In the genomic region with DNA sequence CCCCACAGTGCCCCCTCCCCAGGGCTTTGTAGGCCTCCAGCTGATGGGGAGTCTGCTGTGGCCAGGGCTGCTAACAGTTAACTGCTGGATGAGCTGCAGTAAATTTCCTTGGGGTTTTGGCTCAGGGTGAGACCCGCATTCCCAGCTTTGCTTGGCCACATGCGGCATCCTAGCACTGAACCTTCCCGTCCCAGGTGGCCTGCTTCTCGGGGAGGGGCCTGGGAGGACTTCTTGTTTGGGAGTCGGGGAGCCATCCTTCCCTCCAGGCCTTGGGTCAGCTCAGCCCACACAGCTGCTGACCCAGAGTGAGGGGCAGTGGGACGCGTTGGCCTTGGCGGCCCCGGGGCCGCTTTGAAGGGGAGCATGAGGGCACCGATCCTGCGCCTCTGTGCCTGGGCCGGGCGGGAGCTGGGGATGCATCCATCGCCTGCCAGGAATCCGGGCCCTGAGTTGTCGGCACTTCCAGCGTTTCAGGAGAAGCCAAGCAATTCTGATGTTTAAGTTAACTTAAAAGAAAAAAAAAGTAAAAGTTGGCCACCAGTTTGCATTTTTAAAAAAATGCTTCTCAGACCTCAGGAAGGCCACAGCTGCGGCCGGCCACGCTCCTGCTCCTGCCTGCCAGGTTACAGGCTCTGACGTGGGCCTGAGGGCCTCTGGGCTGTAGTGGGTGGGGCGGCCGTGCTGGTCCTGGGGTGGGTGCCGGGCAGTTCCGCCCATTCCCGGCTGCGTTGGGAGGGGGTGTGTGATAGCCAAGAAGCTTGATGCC, we compare ENCODE assay signal across 18 cellular contexts. TPM values are rescaled to one million over a fixed set of nuclear protein-coding genes. Genes with fewer than 3 reads are reported as not detected.
DNase-seq lines count a peak whose midpoint lies in the region; ATAC-seq, FAIRE-seq and TF ChIP-seq lines count a peak whose summit lies in the region.
"Had no signal": no experiment of that assay in that cellular context is flagged by ENCODE, and none has a peak within 500 bp of the region (broad histone marks: within the 10 kb centered on the region; RNA-seq: fewer than 3 reads in every experiment).

No MANE protein-coding gene starts in this region.

- ATAC-seq in HepG2, result no peak
- no peak for ATAC-seq in right lobe of liver
- peak in 7 of 8 donors; percentile 34 to 75 (median 57) for ATAC-seq in heart right ventricle
- ATAC-seq: activated naive CD4-positive, alpha-beta T cell treated with anti-CD3 and anti-CD28 coated beads, Interleukin-2, amount 50 U/mL, for 72 hours; CD8-positive, alpha-beta T cell; foreskin keratinocyte had no signal

- H3K4me1 ChIP-seq in HepG2 (ENCODE audit: insufficient read depth, low read length) (peaks cover 42% of the 10 kb centered on the region), right lobe of liver (no peaks in the 10 kb centered on the region), heart right ventricle (peaks cover 0 to 46% (median 21%) of the 10 kb centered on the region in 9 donors), ovary (ENCODE audit: insufficient read depth) (peaks cover 9% of the 10 kb centered on the region)
- H3K4me1 ChIP-seq: foreskin keratinocyte, SJCRH30 had no signal

- intact Hi-C loops in HepG2 (cut with micrococcal nuclease; ENCODE audit: unreplicated experiment), result no loop called here
- intact Hi-C loops in right lobe of liver (cut with DNase I), result no loop called here
- intact Hi-C loops in heart right ventricle (cut with DNase I), result no loop called here
- intact Hi-C loops in ovary (cut with DNase I), result no loop called here

- FAIRE-seq in HepG2 (lab: Jason Lieb, UNC) (no peak), GM12891 (lab: Jason Lieb, UNC) (no peak)
- FAIRE-seq: A204.1 had no signal

- in situ Hi-C loops in HepG2 (cut with HindIII; ENCODE audit: extremely low pct_ligation_motif_present, low pct_unique_long_range_greater_than_20kb), result no loop called here

- H3K27me3 ChIP-seq in HepG2 (ENCODE audit: control insufficient read depth in 1 of 2, insufficient read depth in 2 of 2, low read length in 2 of 2) (no peaks in the 10 kb centered on the region), right lobe of liver (no peaks in the 10 kb centered on the region), heart right ventricle (no peaks in the 10 kb centered on the region), ovary (no peaks in the 10 kb centered on the region)
- H3K27me3 ChIP-seq: foreskin keratinocyte, SJCRH30 had no signal

- no peak overlapping the region for H2AFZ ChIP-seq in HepG2 (ENCODE audit: low read length)

- peaks cover 21% of the 10 kb centered on the region for H3K79me2 ChIP-seq in HepG2 (ENCODE audit: insufficient read depth, low read length)

- H3K4me3 ChIP-seq in HepG2 (replicated peaks in 1 of 3; ENCODE audit: insufficient read depth in 1 of 3, low read depth in 2 of 3, low read length in 3 of 3), result no peak overlapping the region
- no peak overlapping the region for H3K4me3 ChIP-seq in right lobe of liver
- no peak overlapping the region for H3K4me3 ChIP-seq in heart right ventricle
- no peak overlapping the region for H3K4me3 ChIP-seq in ovary
- H3K4me3 ChIP-seq: SJCRH30 had no signal

- H3K4me2 ChIP-seq in HepG2 (ENCODE audit: low read depth, low read length), result no peak overlapping the region

- H4K20me1 ChIP-seq in HepG2 (ENCODE audit: insufficient read depth, low read length), result no peaks in the 10 kb centered on the region

- no peak for TF ChIP-seq EP300 in HepG2 (IDR thresholded peaks at IDR 0.05; ENCODE audit: low read depth in 2 of 2, low read length in 2 of 2)
- no peak for TF ChIP-seq EP300 in HepG2 (CRISPR knock-in tag; IDR thresholded peaks at IDR 0.05; ENCODE audit: borderline replicate concordance)
- TF ChIP-seq EP300 in ovary (IDR thresholded peaks at IDR 0.05), result peak; percentile 40

- CTCF ChIA-PET in HepG2 (lab: Yijun Ruan, JAX; ENCODE audit: low intra/inter-chr PET ratio, low total read pairs), result no interaction called here

- no peaks in the 10 kb centered on the region for H3K9me3 ChIP-seq in HepG2 (ENCODE audit: low read length)
- no peaks in the 10 kb centered on the region for H3K9me3 ChIP-seq in right lobe of liver
- H3K9me3 ChIP-seq in heart right ventricle, result no peaks in the 10 kb centered on the region
- H3K9me3 ChIP-seq in ovary, result no peaks in the 10 kb centered on the region
- H3K9me3 ChIP-seq: SJCRH30 had no signal

- POLR2A ChIA-PET in HepG2 (lab: Yijun Ruan, JAX), result no interaction called here

- no peak for TF ChIP-seq POLR2A in HepG2 (IDR thresholded peaks at IDR 0.05; ENCODE audit: insufficient read depth in 1 of 2, low read depth in 2 of 2, low read length in 2 of 2)
- TF ChIP-seq POLR2A in right lobe of liver (IDR thresholded peaks at IDR 0.05), result no peak
- no peak for TF ChIP-seq POLR2A in ovary (IDR thresholded peaks at IDR 0.05)
- no peak for TF ChIP-seq POLR2A in GM12891 (IDR thresholded peaks at IDR 0.05; ENCODE audit: low read depth, low read length)

- no TSS peak for BruUV-seq in HepG2 (replicated peaks; lab: Mats Ljungman, UMichigan)

- no peak overlapping the region for H3K27ac ChIP-seq in HepG2 (ENCODE audit: extremely low read length, insufficient read depth, low read length)
- no peak overlapping the region for H3K27ac ChIP-seq in right lobe of liver
- peak overlapping the region in 1 of 10 donors; percentile 64 for H3K27ac ChIP-seq in heart right ventricle
- H3K27ac ChIP-seq in ovary, result peak overlapping the region; percentile 21 to 69
- H3K27ac ChIP-seq: foreskin keratinocyte, SJCRH30 had no signal

- no peak for TF ChIP-seq CTCF in HepG2 (CRISPR knock-in tag; IDR thresholded peaks at IDR 0.05)
- no peak for TF ChIP-seq CTCF in right lobe of liver (IDR thresholded peaks at IDR 0.05)
- TF ChIP-seq CTCF in heart right ventricle (IDR thresholded peaks at IDR 0.05), result no peak
- no peak for TF ChIP-seq CTCF in ovary (IDR thresholded peaks at IDR 0.05)

- WGBS in HepG2 (ENCODE audit: low lambda C conversion rate), result 97% methylated on average over 20 of the region's 28 CpGs
- 100% methylated on average over 2 of the region's 28 CpGs for WGBS in right lobe of liver (ENCODE audit: insufficient coverage, low coverage, low lambda C conversion rate, missing lambda C conversion rate)
- 78 to 79% methylated on average over 28 of the region's 28 CpGs for WGBS in heart right ventricle, 2 donors
- WGBS in ovary, 3 donors, result 6 to 16% (median 14%) methylated on average over 25 to 28 of the region's 28 CpGs

- DNase-seq in HepG2 (ENCODE audit: low spot score) (no peak), right lobe of liver (no peak), heart right ventricle (peak; percentile 36 to 56), ovary (peak; percentile 87 to 93 (median 88)), GM12891 (ENCODE audit: insufficient read length, low spot score) (no peak), AG08395 (ENCODE audit: low spot score) (no peak), kidney glomerular epithelial cell (lab: John Stamatoyannopoulos, UW) (no peak), NCI-H1436 (lab: John Stamatoyannopoulos, UW) (no peak)
- DNase-seq: activated CD4-positive, CD25-positive, alpha-beta regulatory T cell treated with anti-CD3 and anti-CD28 coated beads, Interleukin-2, amount 50 U/mL, for 72 hours; CD8-positive, alpha-beta T cell; foreskin keratinocyte; NCI-H2029; NCI-H510A; SJCRH30; stimulated activated CD4-positive, alpha-beta T cell treated with anti-CD3 and anti-CD28 coated beads, Interleukin-4, amount 100 ng/mL, for 1 hour; T-helper 9 cell had no signal

- no peak overlapping the region for H3K9ac ChIP-seq in HepG2 (ENCODE audit: insufficient read depth, low read depth, low read length)

- no peak for TF ChIP-seq RAD21 in HepG2 (CRISPR knock-in tag; IDR thresholded peaks at IDR 0.05)

- H3K36me3 ChIP-seq in HepG2 (replicated peaks in 1 of 2; ENCODE audit: control insufficient read depth in 1 of 2, insufficient read depth in 2 of 2, low read length in 2 of 2) (no peaks in the 10 kb centered on the region), right lobe of liver (no peaks in the 10 kb centered on the region), heart right ventricle (no peaks in the 10 kb centered on the region), ovary (no peaks in the 10 kb centered on the region)
- H3K36me3 ChIP-seq: SJCRH30 had no signal

TF ChIP-seq in GM12891, 5 proteins besides CTCF, POLR2A, EP300 and RAD21:
- TF ChIP-seq PAX5 (IDR thresholded peaks at IDR 0.05; ENCODE audit: insufficient read depth, low read length, severe bottlenecking), result no peak
TF ChIP-seq in GM12891: peak in this region for 0.

RNA-seq across cellular contexts. Expression of a gene that starts 27.7 kb away (rescaled TPM):
- total RNA-seq in HepG2 (2016; rRNA removed; fragmentation: Illumina TruSeq; extraction: Trizol) (1.3 and 2.0 TPM in 2 replicates), right lobe of liver (1 to 10 TPM; 1.7 to 7.2 (median 4.9) TPM), heart right ventricle (10 to 100 TPM in 3 of 10 donors, 1 to 10 TPM in 7; 6.5 to 11.8 (median 9.3) TPM), ovary (10 to 100 TPM in 5 of 7 donors, 1 to 10 TPM in 2; 2.4 to 19.5 (median 14.6) TPM)
- total RNA-seq in HepG2 (2016; cell fraction: cytosol; rRNA removed; fragmentation: Illumina TruSeq; extraction: Trizol; ENCODE audit: low read depth), result 1.1 and 1.4 TPM in 2 replicates
- total RNA-seq in HepG2 (2016; cell fraction: insoluble cytoplasmic fraction; rRNA removed; fragmentation: Illumina TruSeq; extraction: Trizol), result 1.7 and 2.3 TPM in 2 replicates
- 2.2 TPM in 2 replicates for total RNA-seq in HepG2 (2016; cell fraction: membrane; rRNA removed; fragmentation: Illumina TruSeq; extraction: Trizol)
- 3.1 and 3.5 TPM in 2 replicates for total RNA-seq in HepG2 (2016; cell fraction: nucleus; rRNA removed; fragmentation: Illumina TruSeq; extraction: Trizol)
- polyA plus RNA-seq in HepG2 (2011; rRNA removed) (2.7 and 3.2 TPM in 2 replicates), heart right ventricle (1 to 10 TPM; 3.2 to 8.6 TPM), ovary (1 to 10 TPM; 2.3 to 8.4 TPM)
- polyA plus RNA-seq in HepG2 (2011; cell fraction: cytosol; rRNA removed), result 0.50 and 0.95 TPM in 2 replicates
- 31.6 and 41.4 TPM in 2 replicates for polyA plus RNA-seq in HepG2 (2011; cell fraction: nucleus; rRNA removed)
- 6.5 and 6.6 TPM in 2 replicates for polyA plus RNA-seq in HepG2 (2012)
- 2.6 and 2.8 TPM in 2 replicates for polyA plus RNA-seq in HepG2 (2016; cell fraction: cytosol; fragmentation: Illumina TruSeq; extraction: Trizol; ENCODE audit: low read depth)
- 5.0 and 6.1 TPM in 2 replicates for polyA plus RNA-seq in HepG2 (2016; cell fraction: insoluble cytoplasmic fraction; fragmentation: Illumina TruSeq; extraction: Trizol; ENCODE audit: low read depth)
- 4.2 TPM in 2 replicates for polyA plus RNA-seq in HepG2 (2016; cell fraction: membrane; fragmentation: Illumina TruSeq; extraction: Trizol; ENCODE audit: low read depth)
- polyA plus RNA-seq in HepG2 (2016; cell fraction: nucleus; fragmentation: Illumina TruSeq; extraction: Trizol; ENCODE audit: insufficient read depth, low read depth), result 17.9 and 20.5 TPM in 2 replicates
- 1.4 and 2.3 TPM in 2 replicates for polyA minus RNA-seq in HepG2 (2011; rRNA and poly(A)+ RNA removed; ENCODE audit: low replicate concordance)
- polyA minus RNA-seq in HepG2 (2011; cell fraction: cytosol; rRNA and poly(A)+ RNA removed), result 2.1 and 2.7 TPM in 2 replicates
- polyA minus RNA-seq in HepG2 (2011; cell fraction: nucleus; rRNA and poly(A)+ RNA removed), result 5.2 and 5.5 TPM in 2 replicates
- 2.4 TPM for polyA plus RNA-seq in GM12891 (2012; ENCODE audit: low read depth, missing spikeins)

Comparison
In these comparisons a context has a peak if more than half of its experiments do, and no peak if none do; other contexts are left out.
1. ATAC-seq: peak in heart right ventricle (7 of 8); none in HepG2 (single experiment) and right lobe of liver (0 of 4).
2. DNase-seq: peak in heart right ventricle (2 of 2) and ovary (5 of 5); none in HepG2 (single experiment), right lobe of liver (0 of 3), GM12891 (single experiment), AG08395 (single experiment), kidney glomerular epithelial cell (single experiment) and NCI-H1436 (single experiment).
3. H3K27ac ChIP-seq: peak in ovary (2 of 2); none in HepG2 (single experiment) and right lobe of liver (0 of 3).